In genomic region chr5:112684737-112685136, GRCh38 we compare ENCODE assay signal across 10 cellular contexts. TPM values are rescaled to one million over a fixed set of nuclear protein-coding genes. Genes with fewer than 3 reads are reported as not detected.
DNase-seq lines count a peak whose midpoint lies in the region; TF ChIP-seq lines count a peak whose summit lies in the region.
"Had no signal": no experiment of that assay in that cellular context is flagged by ENCODE, and none has a peak within 500 bp of the region (broad histone marks: within the 10 kb centered on the region; RNA-seq: fewer than 3 reads in every experiment).

No MANE protein-coding gene starts in this region.

- no peaks in the 10 kb centered on the region for H4K20me1 ChIP-seq in Karpas-422 (ENCODE audit: insufficient read depth, low read depth, low read length)

- H3K27me3 ChIP-seq in Karpas-422 (ENCODE audit: low read length) (no peaks in the 10 kb centered on the region), neuron (ENCODE audit: insufficient read depth, low read length) (no peaks in the 10 kb centered on the region)

- H3K4me3 ChIP-seq in AG10803 (ENCODE audit: low read length): no peak overlapping the region
- H3K4me3 ChIP-seq in Karpas-422 (ENCODE audit: low read length): peak overlapping the region; percentile 50
- no peak overlapping the region for H3K4me3 ChIP-seq in neuron (ENCODE audit: low read length)

- DNase-seq in AG10803 (ENCODE audit: low read depth) (peak; percentile 95), Karpas-422 (peak; percentile 90), epidermal melanocyte (ENCODE audit: insufficient read length, low spot score) (peak; percentile 25), NCI-H146 treated with DMSO at 0.1 percent for 48 hours (lab: John Stamatoyannopoulos, UW; ENCODE audit: unreplicated experiment) (no peak), HEK293T (ENCODE audit: extremely low spot score) (no peak), NCI-H526 treated with DMSO at 0.1 percent for 48 hours (lab: John Stamatoyannopoulos, UW) (no peak), GM19240 (ENCODE audit: insufficient read length, low spot score) (no peak)
- DNase-seq: BE2C, NCI-H748 treated with DMSO at 0.1 percent for 48 hours had no signal

- H2AFZ ChIP-seq in Karpas-422 (ENCODE audit: low read length) (no peak overlapping the region), neuron (ENCODE audit: low read depth, low read length) (peak overlapping the region; percentile 43)

- no peaks in the 10 kb centered on the region for H3K79me2 ChIP-seq in Karpas-422 (ENCODE audit: low read length)

- TF ChIP-seq CTCF in AG10803 (conservative IDR thresholded peaks at IDR 0.05; ENCODE audit: low read length): no peak

- POLR2A ChIA-PET in HEK293T (lab: Yijun Ruan, JAX): interaction anchor here (1.2 kb wide), 1 partner anchor 23 kb away, joined by 3 read pairs; no protein-coding TSS in a partner anchor

- H3K36me3 ChIP-seq in Karpas-422 (ENCODE audit: insufficient read depth, low read length) (no peaks in the 10 kb centered on the region), neuron (ENCODE audit: insufficient read depth, low read length) (no peaks in the 10 kb centered on the region)
- H3K36me3 ChIP-seq: BE2C had no signal

- H3K9me2 ChIP-seq in Karpas-422 (replicated peaks; ENCODE audit: insufficient read depth, low read length): no peaks in the 10 kb centered on the region

- H3K4me1 ChIP-seq in Karpas-422 (ENCODE audit: low read length) (peaks cover 98% of the 10 kb centered on the region), neuron (ENCODE audit: insufficient read depth, low read length) (peaks cover 16% of the 10 kb centered on the region)

- H3K27ac ChIP-seq in Karpas-422 (ENCODE audit: low read length): peak overlapping the region; percentile 99

- CTCF ChIA-PET in HEK293T (lab: Yijun Ruan, JAX): interaction anchor here (0.7 to 0.9 kb wide), 2 partner anchors 26 to 192 kb away, joined by 3 read pairs; no protein-coding TSS in a partner anchor

- peak overlapping the region; percentile 67 for H3K4me2 ChIP-seq in Karpas-422 (ENCODE audit: low read depth, low read length, poor library complexity, severe bottlenecking)

- H3K9me3 ChIP-seq in Karpas-422 (ENCODE audit: low read length) (no peaks in the 10 kb centered on the region), neuron (ENCODE audit: low read length) (no peaks in the 10 kb centered on the region)
- H3K9me3 ChIP-seq: BE2C had no signal

- peak overlapping the region; percentile 75 for H3K9ac ChIP-seq in Karpas-422 (ENCODE audit: low read length)

TF ChIP-seq in HEK293T, 16 proteins besides CTCF, POLR2A, EP300 and RAD21:
- TF ChIP-seq L3MBTL2 (conservative IDR thresholded peaks at IDR 0.05) (no peak), NFRKB (IDR thresholded peaks at IDR 0.05) (no peak), FOXM1 (IDR thresholded peaks at IDR 0.05; ENCODE audit: borderline replicate concordance) (no peak), HDGF (IDR thresholded peaks at IDR 0.05; ENCODE audit: borderline replicate concordance) (no peak), FOXA1 (IDR thresholded peaks at IDR 0.05) (no peak), LEF1 (IDR thresholded peaks at IDR 0.05; ENCODE audit: borderline replicate concordance) (no peak), ELF4 (IDR thresholded peaks at IDR 0.05) (no peak), PKNOX1 (IDR thresholded peaks at IDR 0.05) (no peak), BHLHE40 (IDR thresholded peaks at IDR 0.05; ENCODE audit: borderline replicate concordance) (no peak), TARDBP (IDR thresholded peaks at IDR 0.05) (no peak), FOXK2 (IDR thresholded peaks at IDR 0.05) (no peak), SP1 (IDR thresholded peaks at IDR 0.05) (no peak), SUZ12 (IDR thresholded peaks at IDR 0.05) (no peak), ARNT (IDR thresholded peaks at IDR 0.05) (no peak)

RNA-seq across cellular contexts. Expression of gene APC, which starts 52.9 kb away (rescaled TPM):
- 76.8 and 103 TPM in 2 replicates for total RNA-seq in Karpas-422 (2014; rRNA removed; shearing (Covaris generic); ENCODE audit: low replicate concordance)

Comparison
In these comparisons a context has a peak if more than half of its experiments do, and no peak if none do; other contexts are left out.
1. DNase-seq: peak in AG10803 (single experiment), Karpas-422 (single experiment) and epidermal melanocyte (single experiment); none in NCI-H146 treated with DMSO at 0.1 percent for 48 hours (single experiment), HEK293T (single experiment), NCI-H526 treated with DMSO at 0.1 percent for 48 hours (single experiment) and GM19240 (single experiment).